8 cellular contexts compared by ENCODE assay signal in the genomic region with DNA sequence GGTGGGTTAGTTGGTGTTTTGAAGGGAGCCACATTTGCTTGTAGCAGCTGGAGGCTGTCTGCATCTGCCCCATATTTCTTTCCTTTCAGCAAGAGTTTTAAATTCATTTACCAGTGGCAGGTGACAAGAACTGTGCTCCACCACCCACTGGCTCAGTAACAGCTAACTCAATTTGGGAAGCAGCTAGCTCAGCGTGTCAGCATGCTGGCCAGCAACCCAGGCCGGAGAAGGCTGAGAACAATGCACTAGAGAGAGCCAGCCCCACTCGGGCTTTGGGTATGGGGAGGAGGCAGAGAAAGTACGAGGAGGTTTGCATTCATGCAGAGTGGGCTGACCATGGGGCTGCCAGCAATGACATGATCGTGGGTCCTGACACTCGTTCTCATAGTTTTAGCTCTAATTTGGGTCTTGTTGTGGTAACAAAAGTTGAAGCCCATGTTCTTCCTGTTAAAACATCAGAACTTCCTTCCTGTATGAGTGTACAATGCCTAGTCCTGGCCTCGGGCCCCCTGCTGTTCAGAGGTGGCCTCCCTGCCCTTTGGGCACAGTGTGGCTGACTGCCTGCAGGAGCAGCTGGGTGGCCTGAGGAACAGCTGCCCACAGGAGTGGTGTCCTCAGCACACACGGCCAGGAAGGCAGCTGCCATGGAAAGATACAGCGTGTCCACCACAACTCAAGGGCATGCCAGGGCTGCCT. TPM values are rescaled to one million over a fixed set of nuclear protein-coding genes. Genes with fewer than 3 reads are reported as not detected.
DNase-seq lines count a peak whose midpoint lies in the region; ATAC-seq and TF ChIP-seq lines count a peak whose summit lies in the region.

No MANE protein-coding gene starts in this region.

- no peaks in the 10 kb centered on the region for H3K27me3 Mint-ChIP-seq in activated T-cell treated with anti-CD3 and anti-CD28 coated beads, Interleukin-2, amount 50 U/mL, for 24 hours
- H3K27me3 Mint-ChIP-seq in stimulated activated naive B cell treated with anti-CD40 and anti-IgM and Interleukin-4, amounts not matched to agents 10 μg/mL and 1 μg/mL and 100 μg/mL, for 72 hours, result no peaks in the 10 kb centered on the region

- no peaks in the 10 kb centered on the region for H3K9me2 ChIP-seq in Loucy (replicated peaks; ENCODE audit: low read depth, low read length)

- H3K4me3 ChIP-seq in Loucy (ENCODE audit: low read length, poor library complexity, severe bottlenecking), result peak overlapping the region; percentile 43

- peaks cover 7% of the 10 kb centered on the region for H3K9me3 Mint-ChIP-seq in activated T-cell treated with anti-CD3 and anti-CD28 coated beads, Interleukin-2, amount 50 U/mL, for 24 hours
- H3K9me3 Mint-ChIP-seq in stimulated activated naive B cell treated with anti-CD40 and anti-IgM and Interleukin-4, amounts not matched to agents 10 μg/mL and 1 μg/mL and 100 μg/mL, for 72 hours, result peaks cover 0 to 1% of the 10 kb centered on the region in 2 donors

- peaks cover 5% of the 10 kb centered on the region for H4K20me1 ChIP-seq in Loucy (ENCODE audit: insufficient read depth, low read length, poor library complexity, severe bottlenecking)

- peak overlapping the region; percentile 11 for H3K9ac ChIP-seq in Loucy (ENCODE audit: low read depth, low read length, poor library complexity, severe bottlenecking)

- peaks cover 73% of the 10 kb centered on the region for H3K79me2 ChIP-seq in Loucy (ENCODE audit: insufficient read depth, low read length)

- H3K36me3 Mint-ChIP-seq in activated T-cell treated with anti-CD3 and anti-CD28 coated beads, Interleukin-2, amount 50 U/mL, for 24 hours (ENCODE audit: low read depth), result peaks cover 93% of the 10 kb centered on the region
- H3K36me3 Mint-ChIP-seq in stimulated activated naive B cell treated with anti-CD40 and anti-IgM and Interleukin-4, amounts not matched to agents 10 μg/mL and 1 μg/mL and 100 μg/mL, for 72 hours, result peaks cover 17 to 40% of the 10 kb centered on the region in 2 donors

- no peaks in the 10 kb centered on the region for H3F3A ChIP-seq in Loucy (ENCODE audit: low read depth)

- DNase-seq in activated T-cell treated with anti-CD3 and anti-CD28 coated beads, Interleukin-2, amount 50 U/mL, for 24 hours, result no peak
- DNase-seq in left cardiac atrium, result peak; percentile 72
- no peak for DNase-seq in stimulated activated naive B cell treated with anti-CD40 and anti-IgM and Interleukin-4, amounts not matched to agents 10 μg/mL and 1 μg/mL and 100 μg/mL, for 72 hours
- no peak for DNase-seq in DMS79 (lab: John Stamatoyannopoulos, UW)
- no peak for DNase-seq in NCI-H345 treated with DMSO at 0.1 percent for 48 hours (lab: John Stamatoyannopoulos, UW; ENCODE audit: unreplicated experiment)
- DNase-seq in foreskin melanocyte, result no peak

- peak overlapping the region; percentile 94 for H3K27ac Mint-ChIP-seq in activated T-cell treated with anti-CD3 and anti-CD28 coated beads, Interleukin-2, amount 50 U/mL, for 24 hours
- H3K27ac Mint-ChIP-seq in stimulated activated naive B cell treated with anti-CD40 and anti-IgM and Interleukin-4, amounts not matched to agents 10 μg/mL and 1 μg/mL and 100 μg/mL, for 72 hours, result peak overlapping the region; percentile 84

- TF ChIP-seq CTCF in Loucy (conservative IDR thresholded peaks at IDR 0.05; ENCODE audit: low read length), result peak; percentile 67

- peaks cover 46% of the 10 kb centered on the region for H3K36me3 ChIP-seq in Loucy (ENCODE audit: insufficient read depth, low read length)

- peaks cover 35% of the 10 kb centered on the region for H3K4me1 ChIP-seq in Loucy (ENCODE audit: insufficient read depth, low read length, poor library complexity, severe bottlenecking)

- no peaks in the 10 kb centered on the region for H3K27me3 ChIP-seq in Loucy (ENCODE audit: insufficient read depth, low read length, poor library complexity, severe bottlenecking)

- no peak overlapping the region for H2AFZ ChIP-seq in Loucy (ENCODE audit: low read length)

- peaks cover 95% of the 10 kb centered on the region for H3K4me1 Mint-ChIP-seq in activated T-cell treated with anti-CD3 and anti-CD28 coated beads, Interleukin-2, amount 50 U/mL, for 24 hours (ENCODE audit: low read depth)
- H3K4me1 Mint-ChIP-seq in stimulated activated naive B cell treated with anti-CD40 and anti-IgM and Interleukin-4, amounts not matched to agents 10 μg/mL and 1 μg/mL and 100 μg/mL, for 72 hours, result peaks cover 40 to 58% of the 10 kb centered on the region in 2 donors

- H3K9me3 ChIP-seq in Loucy (ENCODE audit: insufficient read depth, low read depth, low read length), result no peaks in the 10 kb centered on the region

- H3K4me3 Mint-ChIP-seq in activated T-cell treated with anti-CD3 and anti-CD28 coated beads, Interleukin-2, amount 50 U/mL, for 24 hours, result peak overlapping the region; percentile 40
- peak overlapping the region in 1 of 2 donors; percentile 23 for H3K4me3 Mint-ChIP-seq in stimulated activated naive B cell treated with anti-CD40 and anti-IgM and Interleukin-4, amounts not matched to agents 10 μg/mL and 1 μg/mL and 100 μg/mL, for 72 hours

- intact Hi-C loops in left cardiac atrium (cut with DNase I), result no loop called here

- peak overlapping the region; percentile 57 for H3K4me2 ChIP-seq in Loucy (ENCODE audit: low read depth, low read length, poor library complexity, severe bottlenecking)

- peak; percentile 60 to 88 for ATAC-seq in left cardiac atrium
- ATAC-seq in stimulated activated naive B cell treated with anti-CD40 and anti-IgM and Interleukin-4, amounts not matched to agents 10 μg/mL and 1 μg/mL and 100 μg/mL, for 72 hours (replicated peaks), result peak; percentile 54 to 74
- no peak for ATAC-seq in GM21723 (IDR thresholded peaks at IDR 0.05; ENCODE audit: unreplicated experiment)

RNA-seq across cellular contexts. Expression of gene CDC42EP3, which starts 23.0 kb away (rescaled TPM):
- total RNA-seq in left cardiac atrium, result 10 to 100 TPM; 44.3 to 81.4 TPM
